In the genomic region with DNA sequence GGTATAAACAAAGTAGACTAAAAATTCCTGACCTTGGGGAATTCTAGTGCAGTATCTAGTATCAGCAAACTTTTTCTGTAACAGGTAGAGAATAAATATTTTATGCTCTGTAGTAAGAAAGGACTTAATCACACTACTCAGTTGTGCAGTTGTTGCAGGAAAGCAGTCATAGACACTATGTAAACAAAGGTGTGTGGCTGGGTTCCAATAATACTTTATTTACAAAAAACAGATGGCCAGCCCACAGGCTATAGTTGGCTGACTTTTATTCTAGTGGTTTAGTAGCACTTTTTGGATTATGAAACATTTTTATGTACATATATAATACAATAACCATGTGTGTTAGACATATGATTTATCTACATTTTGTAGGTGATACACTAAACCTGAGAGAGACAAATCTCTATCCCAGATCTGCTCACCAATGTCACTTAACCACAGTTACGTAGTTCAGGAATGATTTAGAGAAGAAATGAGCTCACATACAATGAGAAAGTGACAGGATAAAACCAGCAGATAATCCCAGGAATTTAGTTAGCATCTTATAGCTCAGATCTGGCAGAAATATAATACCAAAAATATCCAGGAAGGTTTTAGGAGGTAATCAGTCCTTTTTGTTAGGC, we compare ENCODE assay signal across 9 cellular contexts. TPM values are rescaled to one million over a fixed set of nuclear protein-coding genes. Genes with fewer than 3 reads are reported as not detected.
DNase-seq lines count a peak whose midpoint lies in the region; ATAC-seq, FAIRE-seq and TF ChIP-seq lines count a peak whose summit lies in the region.
"Had no signal": no experiment of that assay in that cellular context is flagged by ENCODE, and none has a peak within 500 bp of the region (broad histone marks: within the 10 kb centered on the region; RNA-seq: fewer than 3 reads in every experiment).

No MANE protein-coding gene starts in this region.

- peaks cover 26 to 61% of the 10 kb centered on the region in 2 donors for H3K36me3 Mint-ChIP-seq in CD4-positive, alpha-beta memory T cell
- peaks cover 9 to 32% (median 18%) of the 10 kb centered on the region in 5 donors for H3K36me3 Mint-ChIP-seq in naive thymus-derived CD4-positive, alpha-beta T cell

- H3K4me1 ChIP-seq in CD4-positive, alpha-beta memory T cell (ENCODE audit: insufficient read depth, low read length) = peaks cover 25% of the 10 kb centered on the region
- peaks cover 0 to 8% of the 10 kb centered on the region in 2 donors for H3K4me1 ChIP-seq in naive thymus-derived CD4-positive, alpha-beta T cell (ENCODE audit: control insufficient read depth in 2 of 2, insufficient read depth in 2 of 2, low read length in 2 of 2)

- no peak for ATAC-seq in naive thymus-derived CD4-positive, alpha-beta T cell
- no peak for ATAC-seq in GM19463 (IDR thresholded peaks at IDR 0.05; ENCODE audit: unreplicated experiment)
- ATAC-seq: Panc1 had no signal

- TF ChIP-seq CTCF in bronchial epithelial cell (IDR thresholded peaks at IDR 0.05; ENCODE audit: insufficient read depth, low read length, severe bottlenecking) = no peak

- peak overlapping the region; percentile 57 to 80 (median 72) for H3K4me3 Mint-ChIP-seq in CD4-positive, alpha-beta memory T cell
- H3K4me3 Mint-ChIP-seq in naive thymus-derived CD4-positive, alpha-beta T cell = peak overlapping the region; percentile 64 to 84 (median 80)

- no peaks in the 10 kb centered on the region for H3K27me3 Mint-ChIP-seq in CD4-positive, alpha-beta memory T cell
- no peaks in the 10 kb centered on the region for H3K27me3 Mint-ChIP-seq in naive thymus-derived CD4-positive, alpha-beta T cell

- POLR2A ChIA-PET in CD4-positive, alpha-beta memory T cell (lab: Charles Lee; ENCODE audit: partially characterized antibody) = interaction anchor here (0.7 to 2.1 kb wide), 5 partner anchors 8 to 73 kb away, joined by 3 to 16 read pairs (median 7); a partner anchor contains a TSS
- POLR2A ChIA-PET in naive thymus-derived CD4-positive, alpha-beta T cell (lab: Charles Lee) = interaction anchor here (1.2 to 1.7 kb wide), 2 partner anchors 9 to 56 kb away, joined by 5 to 8 read pairs; a partner anchor contains a TSS

- no peak for FAIRE-seq in bronchial epithelial cell (lab: Jason Lieb, UNC)

- CTCF ChIA-PET in CD4-positive, alpha-beta memory T cell (lab: Charles Lee; ENCODE audit: partially characterized antibody) = interaction anchor here (0.6 to 1.5 kb wide), 10 partner anchors 15 to 521 kb away, joined by 3 to 9 read pairs (median 4); no protein-coding TSS in a partner anchor
- CTCF ChIA-PET in naive thymus-derived CD4-positive, alpha-beta T cell (lab: Charles Lee) = interaction anchor here (0.6 to 1.6 kb wide), 9 partner anchors 14 to 256 kb away, joined by 3 to 6 read pairs (median 3); a partner anchor contains a TSS

- H3K27me3 ChIP-seq in CD4-positive, alpha-beta memory T cell (ENCODE audit: insufficient read depth, low read length) = no peaks in the 10 kb centered on the region
- H3K27me3 ChIP-seq in bronchial epithelial cell (ENCODE audit: control insufficient read depth, insufficient read depth, low read length) = no peaks in the 10 kb centered on the region
- no peaks in the 10 kb centered on the region for H3K27me3 ChIP-seq in naive thymus-derived CD4-positive, alpha-beta T cell (ENCODE audit: control insufficient read depth in 2 of 2, insufficient read depth in 2 of 2, low read length in 2 of 2)

- H3K4me3 ChIP-seq in CD4-positive, alpha-beta memory T cell (ENCODE audit: low read length in 2 of 2) = no peak overlapping the region
- no peak overlapping the region for H3K4me3 ChIP-seq in bronchial epithelial cell (ENCODE audit: low read depth, low read length)
- peak overlapping the region; percentile 22 for H3K4me3 ChIP-seq in naive thymus-derived CD4-positive, alpha-beta T cell (ENCODE audit: low read length)

- H3K9me3 Mint-ChIP-seq in CD4-positive, alpha-beta memory T cell = no peaks in the 10 kb centered on the region
- no peaks in the 10 kb centered on the region for H3K9me3 Mint-ChIP-seq in naive thymus-derived CD4-positive, alpha-beta T cell

- peak overlapping the region; percentile 61 for H3K27ac ChIP-seq in CD4-positive, alpha-beta memory T cell (ENCODE audit: low read depth, low read length)
- peak overlapping the region; percentile 78 for H3K27ac ChIP-seq in naive thymus-derived CD4-positive, alpha-beta T cell (ENCODE audit: low read depth, low read length)

- no peak for DNase-seq in CD4-positive, alpha-beta memory T cell
- peak; percentile 33 for DNase-seq in M059J (ENCODE audit: low read depth)
- DNase-seq in bronchial epithelial cell (ENCODE audit: low read depth) = peak; percentile 55
- no peak for DNase-seq in naive thymus-derived CD4-positive, alpha-beta T cell
- DNase-seq in NK-92 (lab: John Stamatoyannopoulos, UW; ENCODE audit: unreplicated experiment) = no peak
- DNase-seq in hippocampal formation (lab: John Stamatoyannopoulos, UW) = no peak
- DNase-seq in AG20443 (ENCODE audit: low spot score) = no peak

- intact Hi-C loops in CD4-positive, alpha-beta memory T cell (cut with micrococcal nuclease) = loop anchor here (2.0 to 5.0 kb wide), 4 partner anchors 18 to 521 kb away; no protein-coding TSS in a partner anchor
- intact Hi-C loops in naive thymus-derived CD4-positive, alpha-beta T cell (cut with micrococcal nuclease) = loop anchor here (1.0 to 5.0 kb wide), 10 partner anchors 11 to 451 kb away; a partner anchor contains a TSS

- peaks cover 20 to 37% (median 22%) of the 10 kb centered on the region in 4 donors for H3K4me1 Mint-ChIP-seq in CD4-positive, alpha-beta memory T cell
- peaks cover 6 to 48% (median 37%) of the 10 kb centered on the region in 7 donors for H3K4me1 Mint-ChIP-seq in naive thymus-derived CD4-positive, alpha-beta T cell

- H3K9me3 ChIP-seq in CD4-positive, alpha-beta memory T cell (ENCODE audit: control insufficient read depth in 1 of 2, low read length in 2 of 2) = no peaks in the 10 kb centered on the region
- no peaks in the 10 kb centered on the region for H3K9me3 ChIP-seq in naive thymus-derived CD4-positive, alpha-beta T cell (ENCODE audit: control insufficient read depth in 2 of 3, low read length in 3 of 3)

- peaks cover 31% of the 10 kb centered on the region for H3K36me3 ChIP-seq in CD4-positive, alpha-beta memory T cell (ENCODE audit: insufficient read depth, low read length)
- peaks cover 8% of the 10 kb centered on the region for H3K36me3 ChIP-seq in bronchial epithelial cell (ENCODE audit: control insufficient read depth, insufficient read depth, low read length)
- peaks cover 22 to 35% (median 28%) of the 10 kb centered on the region in 3 experiments for H3K36me3 ChIP-seq in naive thymus-derived CD4-positive, alpha-beta T cell (ENCODE audit: control insufficient read depth in 2 of 3, insufficient read depth in 3 of 3, low read length in 3 of 3)

- H3K27ac Mint-ChIP-seq in CD4-positive, alpha-beta memory T cell = peak overlapping the region; percentile 64 to 94 (median 86)
- H3K27ac Mint-ChIP-seq in naive thymus-derived CD4-positive, alpha-beta T cell = peak overlapping the region; percentile 70 to 94 (median 92)

RNA-seq across cellular contexts. Expression of a gene that starts 56.1 kb away (rescaled TPM):
- 10 to 100 TPM; 77.0 to 81.3 TPM for total RNA-seq in CD4-positive, alpha-beta memory T cell
- 10 to 100 TPM; 25.5 to 41.3 TPM for polyA plus RNA-seq in CD4-positive, alpha-beta memory T cell
- 20.2 and 26.3 TPM in 2 replicates for total RNA-seq in M059J (2014; rRNA removed; shearing (Covaris generic))
- 16.8 and 21.5 TPM in 2 replicates for total RNA-seq in bronchial epithelial cell
- total RNA-seq in naive thymus-derived CD4-positive, alpha-beta T cell = 10 to 100 TPM; 51.5 to 73.6 (median 70.9) TPM
- polyA plus RNA-seq in naive thymus-derived CD4-positive, alpha-beta T cell = 10 to 100 TPM; 35.8 to 48.2 TPM

RNA-seq across cellular contexts. Expression of a gene that starts 56.2 kb away (rescaled TPM):
- total RNA-seq in CD4-positive, alpha-beta memory T cell = 10 to 100 TPM in 1 of 2 experiments, 1 to 10 TPM in 1; 7.9 to 11.4 TPM
- polyA plus RNA-seq in CD4-positive, alpha-beta memory T cell = 1 to 10 TPM; 1.3 to 2.1 TPM
- total RNA-seq in M059J (2014; rRNA removed; shearing (Covaris generic)) = 4.3 and 5.9 TPM in 2 replicates
- total RNA-seq in bronchial epithelial cell = 1.3 and 4.6 TPM in 2 replicates
- 10 to 100 TPM in 1 of 5 experiments, 1 to 10 TPM in 4; 1.3 to 10.7 (median 9.7) TPM for total RNA-seq in naive thymus-derived CD4-positive, alpha-beta T cell
- polyA plus RNA-seq in naive thymus-derived CD4-positive, alpha-beta T cell = 1 to 10 TPM; 2.2 to 2.3 TPM

Comparison
In these comparisons a context has a peak if more than half of its experiments do, and no peak if none do; other contexts are left out.
1. DNase-seq: peak in M059J (single experiment) and bronchial epithelial cell (single experiment); none in CD4-positive, alpha-beta memory T cell (0 of 5), naive thymus-derived CD4-positive, alpha-beta T cell (0 of 9), NK-92 (single experiment), hippocampal formation (0 of 2) and AG20443 (single experiment).